Comparison of ENCODE assay signal across 8 cellular contexts in the genomic region with DNA sequence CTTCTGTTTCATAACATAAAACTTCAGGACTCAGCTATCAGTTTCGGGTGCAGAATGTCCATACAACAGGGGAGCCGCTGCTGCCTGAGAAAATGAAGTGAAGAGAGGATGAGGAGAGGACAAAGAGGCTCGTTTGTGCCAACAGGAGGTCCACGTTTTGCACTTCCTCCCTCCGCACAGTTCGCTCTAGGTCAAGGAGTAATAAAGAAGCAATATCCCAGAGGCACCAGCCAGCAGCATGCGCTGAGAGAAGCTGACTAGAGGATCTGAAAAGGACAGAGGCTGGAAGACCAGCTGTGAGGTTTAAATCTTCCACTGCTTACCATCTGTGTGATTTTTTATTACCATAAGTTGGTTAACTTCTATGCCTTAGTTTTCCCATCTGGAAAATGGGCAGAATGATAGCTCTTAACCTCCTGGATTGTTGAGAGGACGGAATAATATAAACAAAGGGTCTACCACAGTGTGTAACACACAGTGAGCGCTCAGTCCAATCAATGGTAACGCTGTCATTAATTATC. TPM values are rescaled to one million over a fixed set of nuclear protein-coding genes. Genes with fewer than 3 reads are reported as not detected.
DNase-seq lines count a peak whose midpoint lies in the region; TF ChIP-seq lines count a peak whose summit lies in the region.

No MANE protein-coding gene starts in this region.

- WGBS in endodermal cell (ENCODE audit: insufficient coverage in 1 of 2, insufficient read length in 1 of 2), 2 experiments = 47 to 50% methylated on average over 9 to 10 of the region's 10 CpGs
- WGBS in ovary, 3 donors = 16 to 24% (median 19%) methylated on average over 10 of the region's 10 CpGs

- DNase-seq in ELF-1 (ENCODE audit: low read depth, low spot score) (peak; percentile 8), NCI-H69 (lab: John Stamatoyannopoulos, UW) (peak; percentile 48), endodermal cell (peak; percentile 47), ovary (no peak), LoVo (ENCODE audit: low spot score) (no peak), NCI-H2081 treated with DMSO at 0.1 percent for 48 hours (lab: John Stamatoyannopoulos, UW) (no peak), NCI-H2171 (lab: John Stamatoyannopoulos, UW) (no peak), NK-92 (lab: John Stamatoyannopoulos, UW; ENCODE audit: unreplicated experiment) (no peak)

- H3K36me3 Mint-ChIP-seq in endodermal cell (ENCODE audit: low read depth) = peaks cover 6% of the 10 kb centered on the region

- peaks cover 4% of the 10 kb centered on the region for H3K27me3 Mint-ChIP-seq in endodermal cell (ENCODE audit: insufficient read depth)

- H3K4me1 ChIP-seq in endodermal cell (ENCODE audit: control insufficient read depth, insufficient read depth, low read length) = no peaks in the 10 kb centered on the region
- peaks cover 2% of the 10 kb centered on the region for H3K4me1 ChIP-seq in ovary (ENCODE audit: insufficient read depth)

- TF ChIP-seq POLR2A in ovary (IDR thresholded peaks at IDR 0.05) = no peak

- H3K4me3 ChIP-seq in endodermal cell (ENCODE audit: low read length) (peak overlapping the region; percentile 99), ovary (peak overlapping the region; percentile 53)

- H3K27ac ChIP-seq in endodermal cell (ENCODE audit: low read depth, low read length) (no peak overlapping the region), ovary (peak overlapping the region in 1 of 2 donors; percentile 58)

- H3K9me3 ChIP-seq in endodermal cell (ENCODE audit: control insufficient read depth, low read length) (peaks cover 4% of the 10 kb centered on the region), ovary (no peaks in the 10 kb centered on the region)

- H3K4me3 Mint-ChIP-seq in endodermal cell = peak overlapping the region; percentile 92

- peak overlapping the region; percentile 88 for H3K9ac ChIP-seq in endodermal cell (ENCODE audit: extremely low read depth, low read length, poor library complexity, severe bottlenecking)

- H3K9me3 Mint-ChIP-seq in endodermal cell = peaks cover 15% of the 10 kb centered on the region

- H3K27ac Mint-ChIP-seq in endodermal cell = peak overlapping the region; percentile 98

- TF ChIP-seq EP300 in ovary (IDR thresholded peaks at IDR 0.05) = no peak

- H3K27me3 ChIP-seq in endodermal cell (ENCODE audit: control insufficient read depth, insufficient read depth, low read length, poor library complexity, severe bottlenecking) (no peaks in the 10 kb centered on the region), ovary (no peaks in the 10 kb centered on the region)

- peaks cover 42% of the 10 kb centered on the region for H3K4me1 Mint-ChIP-seq in endodermal cell

- H3K36me3 ChIP-seq in endodermal cell (ENCODE audit: control insufficient read depth, insufficient read depth, low read length) (peaks cover 4% of the 10 kb centered on the region), ovary (no peaks in the 10 kb centered on the region)

- TF ChIP-seq CTCF in endodermal cell (conservative IDR thresholded peaks at IDR 0.05) = no peak
- TF ChIP-seq CTCF in ovary (IDR thresholded peaks at IDR 0.05) = no peak

- intact Hi-C loops in ovary (cut with DNase I) = loop anchor here in 1 of 4 donors (10.0 kb wide), 1 partner anchor 262 kb away; a partner anchor contains a TSS

RNA-seq across cellular contexts. Expression of a gene that starts 0.7 kb away (rescaled TPM):
- 10 to 100 TPM; 18.5 to 21.3 TPM for total RNA-seq in endodermal cell
- 13.5 TPM for polyA plus RNA-seq in endodermal cell (2013, experiment 1 of 2)
- polyA plus RNA-seq in endodermal cell (2013, experiment 2 of 2) = 12.8 TPM
- total RNA-seq in ovary = 10 to 100 TPM in 3 of 7 donors, 1 to 10 TPM in 4; 4.5 to 15.8 (median 8.7) TPM
- 10 to 100 TPM in 1 of 2 donors, 1 to 10 TPM in 1; 3.3 to 22.1 TPM for polyA plus RNA-seq in ovary

Comparison
In these comparisons a context has a peak if more than half of its experiments do, and no peak if none do; other contexts are left out.
1. DNase-seq: peak in ELF-1 (single experiment), NCI-H69 (single experiment) and endodermal cell (single experiment); none in ovary (0 of 5), LoVo (single experiment), NCI-H2081 treated with DMSO at 0.1 percent for 48 hours (single experiment), NCI-H2171 (single experiment) and NK-92 (single experiment).